ENCODE assay signal across 36 cellular contexts in genomic region chr1:6268431-6268830, GRCh38. TPM values are rescaled to one million over a fixed set of nuclear protein-coding genes. Genes with fewer than 3 reads are reported as not detected.
DNase-seq lines count a peak whose midpoint lies in the region; ATAC-seq and TF ChIP-seq lines count a peak whose summit lies in the region.
"Had no signal": no experiment of that assay in that cellular context is flagged by ENCODE, and none has a peak within 500 bp of the region (broad histone marks: within the 10 kb centered on the region; RNA-seq: fewer than 3 reads in every experiment).

No MANE protein-coding gene starts in this region.

- no peaks in the 10 kb centered on the region for H4K20me1 ChIP-seq in neural cell (ENCODE audit: insufficient read depth)

- no peaks in the 10 kb centered on the region for H3F3A ChIP-seq in neural cell (ENCODE audit: insufficient read depth, low read length, poor library complexity, severe bottlenecking)

- H2AFZ ChIP-seq in neural cell (ENCODE audit: low read depth, low read length): no peak overlapping the region
- H2AFZ ChIP-seq: hepatocyte, PC-9 had no signal

- no peak overlapping the region for H3K4me2 ChIP-seq in neural cell (ENCODE audit: low read length)
- H3K4me2 ChIP-seq: hepatocyte, PC-9, smooth muscle cell had no signal

- H3K79me2 ChIP-seq in neural cell (replicated peaks; ENCODE audit: insufficient read depth, low read length): no peaks in the 10 kb centered on the region
- H3K79me2 ChIP-seq: hepatocyte had no signal

- H3K36me3 ChIP-seq in H7 (replicated peaks; ENCODE audit: control insufficient read depth, insufficient read depth, low read length) (no peaks in the 10 kb centered on the region; the same call in 1 of the 2 replicates), neural cell (ENCODE audit: insufficient read depth, low read length) (no peaks in the 10 kb centered on the region)
- H3K36me3 ChIP-seq: breast epithelium, gastrocnemius medialis, left lung, upper lobe of right lung had no signal

- CTCF ChIA-PET in RWPE1 (lab: Yijun Ruan, JAX): interaction anchor here (0.6 to 1.1 kb wide), 2 partner anchors 9 to 154 kb away, joined by 3 read pairs; no protein-coding TSS in a partner anchor

- TF ChIP-seq RAD21 in neural cell (conservative IDR thresholded peaks at IDR 0.05): peak; percentile 41

- no peak for ATAC-seq in HG03439 (IDR thresholded peaks at IDR 0.05; ENCODE audit: unreplicated experiment)
- ATAC-seq: activated CD8-positive, alpha-beta memory T cell treated with anti-CD3 and anti-CD28 coated beads, Interleukin-2, amount 10 ng/mL, durations not matched to agents 7 days and 5 days; activated T-cell treated with anti-CD3 and anti-CD28 coated beads, Interleukin-2, amount 50 U/mL, for 72 hours; gastrocnemius medialis; left lung; upper lobe of right lung had no signal

- peak; percentile 84 for DNase-seq in H7
- no peak for DNase-seq in RWPE1 (ENCODE audit: low spot score)
- DNase-seq in epithelial cell of proximal tubule (ENCODE audit: low read depth): no peak
- no peak for DNase-seq in stimulated activated CD4-positive, alpha-beta T cell treated with anti-CD3 and anti-CD28 coated beads, Interleukin-12 subunit alpha, Interleukin-12 subunit beta, amount 100 ng/mL, for 4 hours
- no peak for DNase-seq in activated naive CD4-positive, alpha-beta T cell treated with anti-CD3 and anti-CD28 coated beads, Interleukin-2, amount 50 U/mL, for 16 hours
- DNase-seq in RKO (ENCODE audit: low spot score): no peak
- DNase-seq: activated CD4-positive, alpha-beta T cell treated with anti-CD3 and anti-CD28 coated beads, Interleukin-2, amount 10 ng/mL, durations not matched to agents 7 days and 5 days; activated CD8-positive, alpha-beta memory T cell treated with anti-CD3 and anti-CD28 coated beads, Interleukin-2, amount 10 ng/mL, durations not matched to agents 7 days and 5 days; activated naive CD4-positive, alpha-beta T cell treated with Interleukin-2 at 50 U/mL for 16 hours; activated T-cell treated with anti-CD3 and anti-CD28 coated beads, Interleukin-2, amount 50 U/mL, for 72 hours; Calu3; DMS79 treated with DMSO at 0.1 percent for 48 hours; effector CD8-positive, alpha-beta T cell; gastrocnemius medialis; left lung; NCI-H1417 treated with DMSO at 0.1 percent for 48 hours; NCI-H524; NK-92 treated with Interleukin-12 subunit alpha and Interleukin-12 subunit beta, amount 100 ng/mL, for 24 hours; PC-9; SHP77 treated with DMSO at 0.1 percent for 48 hours; stimulated activated CD4-positive, alpha-beta T cell treated with anti-CD3 and anti-CD28 coated beads, Interleukin-2, amount 100 ng/mL, for 24 hours; upper lobe of right lung had no signal

- no peak overlapping the region for H3K9ac ChIP-seq in neural cell (ENCODE audit: low read length)

- H3K4me3 ChIP-seq in H7 (ENCODE audit: insufficient read depth, low read depth, low read length): no peak overlapping the region
- H3K4me3 ChIP-seq in epithelial cell of proximal tubule (ENCODE audit: low read depth, low read length): no peak overlapping the region
- H3K4me3 ChIP-seq in neural cell (ENCODE audit: low read length): no peak overlapping the region
- H3K4me3 ChIP-seq: breast epithelium, gastrocnemius medialis, hepatocyte, left lung, PC-9, smooth muscle cell, upper lobe of right lung had no signal

- H3K27ac ChIP-seq in RWPE1 (peak overlapping the region; percentile 90), neural cell (ENCODE audit: low read length) (no peak overlapping the region)
- H3K27ac ChIP-seq: breast epithelium, C4-2B, gastrocnemius medialis, hepatocyte, HL-60, left lung, PC-9, upper lobe of right lung, VCaP had no signal

- TF ChIP-seq CTCF in RWPE1 (conservative IDR thresholded peaks at IDR 0.05; ENCODE audit: low read depth) (no peak), epithelial cell of proximal tubule (conservative IDR thresholded peaks at IDR 0.05; ENCODE audit: low read depth, low read length) (peak; percentile 9), neural cell (IDR thresholded peaks at IDR 0.05; ENCODE audit: poor library complexity, severe bottlenecking) (peak; percentile 32)

- no peaks in the 10 kb centered on the region for H3K9me2 ChIP-seq in neural cell (ENCODE audit: insufficient read depth, low read length)

- TF ChIP-seq EP300 in neural cell (conservative IDR thresholded peaks at IDR 0.05; ENCODE audit: poor library complexity, severe bottlenecking): no peak

- H3K27me3 ChIP-seq in H7 (ENCODE audit: control insufficient read depth, insufficient read depth, low read length): no peaks in the 10 kb centered on the region
- H3K27me3 ChIP-seq in neural cell (ENCODE audit: insufficient read depth, low read depth, low read length): no peaks in the 10 kb centered on the region
- H3K27me3 ChIP-seq: breast epithelium, hepatocyte, upper lobe of right lung had no signal

- POLR2A ChIA-PET in RWPE1 (lab: Yijun Ruan, JAX; ENCODE audit: low non-redundant PET): no interaction called here

- no peaks in the 10 kb centered on the region for H3K9me3 ChIP-seq in neural cell (ENCODE audit: low read length)
- H3K9me3 ChIP-seq: breast epithelium, gastrocnemius medialis, left lung, upper lobe of right lung had no signal

TF ChIP-seq in neural cell, 6 proteins besides CTCF, POLR2A, EP300 and RAD21:
- TF ChIP-seq MXI1 (conservative IDR thresholded peaks at IDR 0.05; ENCODE audit: poor library complexity, severe bottlenecking): no peak

RNA-seq across cellular contexts. Expression of gene GPR153, which starts 7.5 kb away (rescaled TPM):
- 15.6 and 25.2 TPM in 2 replicates for total RNA-seq in H7 (2014; rRNA removed; shearing (Covaris generic))
- 2.2 and 6.4 TPM in 2 replicates for total RNA-seq in epithelial cell of proximal tubule
- polyA plus RNA-seq in neural cell: 26.9 and 34.6 TPM in 2 replicates
- polyA minus RNA-seq in neural cell: 42.4 and 45.5 TPM in 2 replicates

RNA-seq across cellular contexts. Expression of gene HES3, which starts 24.5 kb away (rescaled TPM):
- total RNA-seq in H7 (2014; rRNA removed; shearing (Covaris generic)): 28.2 and 38.8 TPM in 2 replicates
- total RNA-seq in epithelial cell of proximal tubule: not detected in 2 replicates
- polyA plus RNA-seq in neural cell: not detected in 2 replicates
- polyA minus RNA-seq in neural cell: not detected in 2 replicates
- total RNA-seq: activated CD4-positive, alpha-beta T cell treated with anti-CD3 and anti-CD28 coated beads, Interleukin-2, amount 10 ng/mL, durations not matched to agents 7 days and 5 days; activated CD8-positive, alpha-beta memory T cell treated with anti-CD3 and anti-CD28 coated beads, Interleukin-2, amount 10 ng/mL, durations not matched to agents 7 days and 5 days; activated T-cell treated with anti-CD3 and anti-CD28 coated beads, Interleukin-2, amount 50 U/mL, for 72 hours; breast epithelium; Calu3; esophagus mucosa; gastrocnemius medialis; hepatocyte; left lung; mesenteric fat pad; myocyte; omental fat pad; PC-9; smooth muscle cell; subcutaneous adipose tissue; upper lobe of right lung had no signal
- polyA plus RNA-seq: AG04450, hepatocyte, smooth muscle cell had no signal

RNA-seq across cellular contexts. Expression of gene ICMT, which starts 32.7 kb away (rescaled TPM):
- total RNA-seq in H7 (2014; rRNA removed; shearing (Covaris generic)): 195 and 196 TPM in 2 replicates
- 75.0 and 119 TPM in 2 replicates for total RNA-seq in epithelial cell of proximal tubule
- polyA plus RNA-seq in neural cell: 21.1 and 23.3 TPM in 2 replicates
- polyA minus RNA-seq in neural cell: 40.4 and 41.9 TPM in 2 replicates

Comparison
In these comparisons a context has a peak if more than half of its experiments do, and no peak if none do; other contexts are left out.
1. RNA of gene HES3, which starts 24.5 kb away (total RNA-seq): 28.2 to 38.8 TPM in H7; not detected in epithelial cell of proximal tubule; every median in the first group is over 10 times any median in the second.